ENCODE assay signal across 11 cellular contexts in the genomic region with DNA sequence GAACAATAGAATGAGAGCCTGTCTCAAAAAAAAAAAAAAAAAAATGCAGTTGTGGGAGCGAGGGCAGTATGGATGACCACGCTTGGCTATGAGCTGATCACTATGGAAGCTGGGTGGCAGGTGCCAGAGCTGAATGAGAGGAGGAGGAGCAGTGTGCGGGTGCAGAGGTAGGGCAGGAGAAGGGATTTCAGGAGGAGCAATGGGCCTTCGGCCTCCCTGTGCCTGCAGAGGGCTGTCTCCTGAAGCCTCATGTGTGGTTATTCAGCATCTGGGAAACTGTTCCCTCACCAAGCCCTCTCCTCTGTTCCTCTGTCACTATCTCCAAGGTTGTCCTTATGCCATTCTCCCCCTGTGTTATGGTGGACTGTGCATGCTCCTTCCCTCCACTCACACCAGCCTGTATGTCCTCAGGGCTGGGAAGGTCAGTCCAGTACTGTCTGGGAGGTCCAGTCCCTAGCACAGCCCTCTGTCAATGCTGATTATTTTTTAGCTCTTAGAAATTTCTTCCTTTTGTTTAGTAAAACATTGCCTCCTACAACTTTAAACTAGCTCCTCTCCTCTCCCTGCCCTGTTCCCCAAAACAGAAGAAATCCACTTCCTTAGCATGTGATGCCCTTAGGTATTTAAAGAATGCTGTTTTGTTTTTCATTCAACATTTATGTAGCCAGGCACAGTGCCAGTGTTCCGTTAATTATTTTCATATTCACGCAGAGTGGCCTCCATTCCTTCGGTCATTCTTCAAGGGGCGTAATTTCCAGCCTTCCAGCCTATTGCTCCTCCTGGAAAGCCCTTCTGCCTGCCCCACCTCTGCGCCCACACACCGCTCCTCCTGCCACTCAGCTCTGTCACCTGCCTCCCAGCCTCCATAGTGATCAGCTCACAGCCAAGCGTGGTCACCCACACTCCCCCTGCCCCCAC. TPM values are rescaled to one million over a fixed set of nuclear protein-coding genes. Genes with fewer than 3 reads are reported as not detected.
DNase-seq lines count a peak whose midpoint lies in the region; ATAC-seq and TF ChIP-seq lines count a peak whose summit lies in the region.
"Had no signal": no experiment of that assay in that cellular context is flagged by ENCODE, and none has a peak within 500 bp of the region (broad histone marks: within the 10 kb centered on the region; RNA-seq: fewer than 3 reads in every experiment).

No MANE protein-coding gene starts in this region.

- H3K9me3 Mint-ChIP-seq in neural crest cell, result no peaks in the 10 kb centered on the region

- no peaks in the 10 kb centered on the region for H3K36me3 Mint-ChIP-seq in neural crest cell (ENCODE audit: low read depth)

- no peak for ATAC-seq in HG03139 (IDR thresholded peaks at IDR 0.05; ENCODE audit: unreplicated experiment)

- H3K4me1 Mint-ChIP-seq in neural crest cell, result no peaks in the 10 kb centered on the region

- peak overlapping the region; percentile 13 for H3K27ac Mint-ChIP-seq in neural crest cell (ENCODE audit: unreplicated experiment)

- no peaks in the 10 kb centered on the region for H3K27me3 Mint-ChIP-seq in neural crest cell (ENCODE audit: low read depth)

- no peak for TF ChIP-seq CTCF in neural crest cell (conservative IDR thresholded peaks at IDR 0.05)

- DNase-seq in AG08396 (ENCODE audit: low spot score) (peak; percentile 65), NCI-H2227 treated with DMSO at 0.1 percent for 48 hours (lab: John Stamatoyannopoulos, UW) (peak; percentile 17), epidermal melanocyte (ENCODE audit: insufficient read length, low spot score) (peak; percentile 70), neural crest cell (ENCODE audit: low read depth, low spot score) (no peak), NAMALWA (ENCODE audit: low spot score) (no peak), SKM-1 (lab: John Stamatoyannopoulos, UW; ENCODE audit: unreplicated experiment) (no peak), KG1 (lab: John Stamatoyannopoulos, UW) (no peak)
- DNase-seq: DMS 273 treated with DMSO at 0.1 percent for 48 hours, hippocampal formation, RPMI8226 had no signal

- H3K4me3 Mint-ChIP-seq in neural crest cell, result no peak overlapping the region

RNA-seq across cellular contexts. Expression of a gene that starts 48.9 kb away (rescaled TPM):
- total RNA-seq in neural crest cell, result 5.6 and 7.4 TPM in 2 replicates

Comparison
In these comparisons a context has a peak if more than half of its experiments do, and no peak if none do; other contexts are left out.
1. DNase-seq: peak in AG08396 (single experiment), NCI-H2227 treated with DMSO at 0.1 percent for 48 hours (single experiment) and epidermal melanocyte (single experiment); none in neural crest cell (single experiment), NAMALWA (single experiment), SKM-1 (single experiment) and KG1 (single experiment).